ENCODE assay signal across 1 cellular context in genomic region chr21:44918581-44919033, GRCh38.
TF ChIP-seq lines count a peak whose summit lies in the region.

No MANE protein-coding gene starts in this region.

TF ChIP-seq in GM23338, 12 proteins besides CTCF, POLR2A, EP300 and RAD21 (continued from another document):
- TF ChIP-seq ZNF462 (CRISPR knock-in tag; IDR thresholded peaks at IDR 0.05): no peak
- no peak for TF ChIP-seq CREB1 (CRISPR knock-in tag; IDR thresholded peaks at IDR 0.05; ENCODE audit: low read depth)
- no peak for TF ChIP-seq STAT1 (IDR thresholded peaks at IDR 0.05; ENCODE audit: unreplicated experiment)
- TF ChIP-seq NANOG (IDR thresholded peaks at IDR 0.05; ENCODE audit: borderline replicate concordance): no peak
- no peak for TF ChIP-seq ZNF331 (CRISPR knock-in tag; IDR thresholded peaks at IDR 0.05; ENCODE audit: low read depth)
- no peak for TF ChIP-seq ZNF114 (CRISPR knock-in tag; IDR thresholded peaks at IDR 0.05)
